In genomic region chr15:32364944-32365343, GRCh38 we compare ENCODE assay signal across 13 cellular contexts. TPM values are rescaled to one million over a fixed set of nuclear protein-coding genes. Genes with fewer than 3 reads are reported as not detected.
DNase-seq lines count a peak whose midpoint lies in the region; ATAC-seq and TF ChIP-seq lines count a peak whose summit lies in the region.
"Not testable (repeated sequence)": the region's sequence is repeated elsewhere in the genome, so short reads cannot be mapped to it uniquely, and the experiment has no call there.
"Had no signal": no experiment of that assay in that cellular context is flagged by ENCODE, and none has a peak within 500 bp of the region (broad histone marks: within the 10 kb centered on the region; RNA-seq: fewer than 3 reads in every experiment).

No MANE protein-coding gene starts in this region.

- intact Hi-C loops in adrenal gland (cut with DNase I); left cardiac atrium (cut with DNase I); mucosa of descending colon (cut with DNase I, micrococcal nuclease): not testable (repeated sequence)

- 6% methylated on average over 3 of the region's 16 CpGs; no CpG with 5 or more reads in 3 of the 4 donors for WGBS in adrenal gland, 4 donors

- not testable (repeated sequence) for H2AFZ ChIP-seq in DND-41 (ENCODE audit: low read depth, low read length)

- DNase-seq in DND-41 (peak; percentile 71), T-cell (peak in 13 of 34 experiments; percentile 19 to 51 (median 34)), adrenal gland (peak in 5 of 7 donors; percentile 10 to 55 (median 23)), mucosa of descending colon (peak in 2 of 3 donors; percentile 46 to 51)
- DNase-seq in activated CD8-positive, alpha-beta memory T cell treated with anti-CD3 and anti-CD28 coated beads, Interleukin-2, amount 50 U/mL, for 48 hours = peak; percentile 75
- DNase-seq in left cardiac atrium = not testable (repeated sequence)
- DNase-seq in stimulated activated CD4-positive, alpha-beta T cell treated with anti-CD3 and anti-CD28 coated beads, Interleukin-4, amount 100 ng/mL, for 1 hour = peak; percentile 57
- peak; percentile 46 to 57 for DNase-seq in stimulated activated naive CD8-positive, alpha-beta T cell treated with anti-CD3 and anti-CD28 coated beads, Interleukin-15, amount 100 ng/mL, for 72 hours

- H3K36me3 ChIP-seq in DND-41 (ENCODE audit: insufficient read depth, low read length); adrenal gland (replicated peaks in 1 of 2); mucosa of descending colon (ENCODE audit: low read depth): not testable (repeated sequence)

- H3K4me3 ChIP-seq in DND-41 (ENCODE audit: low read depth in 1 of 2, low read length in 2 of 2); adrenal gland; mucosa of descending colon: not testable (repeated sequence)

- not testable (repeated sequence) for H3K27ac ChIP-seq in DND-41 (ENCODE audit: low read length); adrenal gland

- not testable (repeated sequence) for H3K4me1 Mint-ChIP-seq in T-cell; stimulated activated naive CD8-positive, alpha-beta T cell treated with anti-CD3 and anti-CD28 coated beads, Interleukin-15, amount 100 ng/mL, for 72 hours

- not testable (repeated sequence) for TF ChIP-seq POLR2A in adrenal gland (IDR thresholded peaks at IDR 0.05)

- H3K4me3 Mint-ChIP-seq in T-cell; stimulated activated naive CD8-positive, alpha-beta T cell treated with anti-CD3 and anti-CD28 coated beads, Interleukin-15, amount 100 ng/mL, for 72 hours: not testable (repeated sequence)

- H3K79me2 ChIP-seq in DND-41 (ENCODE audit: insufficient read depth, low read length) = not testable (repeated sequence)

- H3K36me3 Mint-ChIP-seq in T-cell = not testable (repeated sequence)

- H3K4me1 ChIP-seq in DND-41 (ENCODE audit: insufficient read depth, low read length); adrenal gland (replicated peaks in 1 of 2); mucosa of descending colon (ENCODE audit: low read depth): not testable (repeated sequence)

- POLR2A ChIA-PET in T-cell (lab: Charles Lee) = not testable (repeated sequence)

- not testable (repeated sequence) for H4K20me1 ChIP-seq in DND-41 (ENCODE audit: insufficient read depth, low read length)

- H3K27me3 ChIP-seq in DND-41 (ENCODE audit: insufficient read depth, low read length, poor library complexity); adrenal gland: not testable (repeated sequence)

- CTCF ChIA-PET in T-cell (lab: Charles Lee) = not testable (repeated sequence)

- H3K9me3 Mint-ChIP-seq in T-cell; stimulated activated naive CD8-positive, alpha-beta T cell treated with anti-CD3 and anti-CD28 coated beads, Interleukin-15, amount 100 ng/mL, for 72 hours: not testable (repeated sequence)

- not testable (repeated sequence) for H3K27me3 Mint-ChIP-seq in T-cell; stimulated activated naive CD8-positive, alpha-beta T cell treated with anti-CD3 and anti-CD28 coated beads, Interleukin-15, amount 100 ng/mL, for 72 hours

- H3K9ac ChIP-seq in DND-41 (ENCODE audit: low read depth, low read length) = not testable (repeated sequence)

- TF ChIP-seq CTCF in DND-41 (IDR thresholded peaks at IDR 0.05; ENCODE audit: borderline replicate concordance, extremely low read depth, low read length, poor library complexity, severe bottlenecking) = peak; percentile 3
- not testable (repeated sequence) for TF ChIP-seq CTCF in adrenal gland (IDR thresholded peaks at IDR 0.05); mucosa of descending colon (IDR thresholded peaks at IDR 0.05)

- not testable (repeated sequence) for H3K4me2 ChIP-seq in DND-41 (ENCODE audit: insufficient read depth, low read length)

- peak; percentile 84 for ATAC-seq in DND-41 (ENCODE audit: insufficient read depth, low read depth)
- ATAC-seq in T-cell (replicated peaks in 1 of 4) = peak; percentile 47 to 71 (median 62)
- peak; percentile 29 to 39 for ATAC-seq in left cardiac atrium
- ATAC-seq in mucosa of descending colon = peak; percentile 76
- ATAC-seq in stimulated activated naive CD8-positive, alpha-beta T cell treated with anti-CD3 and anti-CD28 coated beads, Interleukin-15, amount 100 ng/mL, for 72 hours = peak; percentile 80

- H3K27ac Mint-ChIP-seq in T-cell; stimulated activated naive CD8-positive, alpha-beta T cell treated with anti-CD3 and anti-CD28 coated beads, Interleukin-15, amount 100 ng/mL, for 72 hours: not testable (repeated sequence)

- not testable (repeated sequence) for H3K9me3 ChIP-seq in DND-41 (ENCODE audit: insufficient read depth, low read length, severe bottlenecking); adrenal gland (replicated peaks in 1 of 3); mucosa of descending colon

RNA-seq across cellular contexts. Expression of gene GOLGA8K, which starts 38.1 kb away (rescaled TPM):
- total RNA-seq in T-cell = under 1 TPM in 4 of 5 donors, not detected in 1; 0.19 to 0.66 (median 0.49) TPM
- total RNA-seq in adrenal gland = 1 to 10 TPM in 2 of 8 donors, under 1 TPM in 4, not detected in 2; 0.30 to 1.8 (median 0.42) TPM
- under 1 TPM; 0.10 to 0.97 (median 0.22) TPM for polyA plus RNA-seq in adrenal gland
- total RNA-seq in left cardiac atrium = under 1 TPM; 0.63 to 0.77 TPM
- total RNA-seq in mucosa of descending colon = 1 to 10 TPM in 2 of 3 donors, under 1 TPM in 1; 0.43 to 2.0 (median 1.2) TPM
- total RNA-seq: epithelial cell of proximal tubule, fibroblast of villous mesenchyme, OCI-LY7, stomach had no signal
- polyA plus RNA-seq: CD14-positive monocyte had no signal

Comparison
In these comparisons a context has a peak if more than half of its experiments do, and no peak if none do; other contexts are left out.
1. ATAC-seq: peak in every context shown above with its lines; median percentile 84 in DND-41; 80 in stimulated activated naive CD8-positive, alpha-beta T cell treated with anti-CD3 and anti-CD28 coated beads, Interleukin-15, amount 100 ng/mL, for 72 hours; 76 in mucosa of descending colon; 62 in T-cell; 34 in left cardiac atrium.